ENCODE assay signal across 21 cellular contexts in the genomic region with DNA sequence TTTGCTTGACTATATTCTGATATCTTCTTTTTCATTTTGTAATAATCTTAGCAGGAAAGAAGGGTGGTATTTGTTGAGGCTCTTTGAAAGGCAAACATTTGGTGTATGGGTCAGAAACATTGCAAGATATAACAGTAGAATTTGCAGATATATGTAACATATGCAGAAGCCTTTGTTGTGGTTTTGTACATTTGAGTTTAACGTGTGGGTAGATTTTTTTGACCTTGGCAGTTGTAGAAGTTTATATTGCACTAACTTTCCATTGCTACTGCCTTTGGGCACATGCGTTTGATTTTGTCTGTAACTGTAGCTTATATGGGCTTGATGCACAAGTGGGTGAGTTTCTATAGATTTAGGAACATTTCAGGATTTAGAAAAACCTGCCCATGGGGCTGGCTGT.
DNase-seq lines count a peak whose midpoint lies in the region; ATAC-seq and TF ChIP-seq lines count a peak whose summit lies in the region.
"Had no signal": no experiment of that assay in that cellular context is flagged by ENCODE, and none has a peak within 500 bp of the region (broad histone marks: within the 10 kb centered on the region; RNA-seq: fewer than 3 reads in every experiment).

No MANE protein-coding gene starts in this region.

- H3K4me1 ChIP-seq in OCI-LY1 (ENCODE audit: insufficient read depth, low read length, severe bottlenecking) = peaks cover 12% of the 10 kb centered on the region
- H3K4me1 ChIP-seq: A549, BE2C had no signal

- H3F3A ChIP-seq in OCI-LY1 (ENCODE audit: insufficient read depth, low read length) = no peaks in the 10 kb centered on the region; the same call in 1 of the 2 replicates

- no peak overlapping the region for H3K4me3 Mint-ChIP-seq in activated CD8-positive, alpha-beta T cell treated with anti-CD3 and anti-CD28 coated beads, Interleukin-2, amount 10 ng/mL, durations not matched to agents 7 days and 5 days
- no peak overlapping the region for H3K4me3 Mint-ChIP-seq in activated CD8-positive, alpha-beta T cell treated with anti-CD3 and anti-CD28 coated beads for 36 hours
- H3K4me3 Mint-ChIP-seq in immature natural killer cell = peak overlapping the region in 3 of 5 donors; percentile 1 to 27 (median 3)
- H3K4me3 Mint-ChIP-seq: CD14-positive monocyte; CD4-positive, alpha-beta T cell had no signal

- no peaks in the 10 kb centered on the region for H3K36me3 Mint-ChIP-seq in activated CD8-positive, alpha-beta T cell treated with anti-CD3 and anti-CD28 coated beads, Interleukin-2, amount 10 ng/mL, durations not matched to agents 7 days and 5 days (ENCODE audit: low read depth)
- H3K36me3 Mint-ChIP-seq in activated CD8-positive, alpha-beta T cell treated with anti-CD3 and anti-CD28 coated beads for 36 hours (ENCODE audit: low read depth) = no peaks in the 10 kb centered on the region
- peaks cover 11 to 23% (median 12%) of the 10 kb centered on the region in 3 donors for H3K36me3 Mint-ChIP-seq in immature natural killer cell

- CTCF ChIA-PET in activated CD8-positive, alpha-beta T cell treated with anti-CD3 and anti-CD28 coated beads, Interleukin-2, amount 10 ng/mL, durations not matched to agents 7 days and 5 days (lab: Charles Lee) = no interaction called here
- CTCF ChIA-PET in activated CD8-positive, alpha-beta T cell treated with anti-CD3 and anti-CD28 coated beads for 36 hours (lab: Charles Lee) = no interaction called here

- peak; percentile 15 for ATAC-seq in activated CD8-positive, alpha-beta T cell treated with anti-CD3 and anti-CD28 coated beads, Interleukin-2, amount 10 ng/mL, durations not matched to agents 7 days and 5 days
- ATAC-seq in activated CD8-positive, alpha-beta T cell treated with anti-CD3 and anti-CD28 coated beads for 36 hours = no peak
- ATAC-seq: A549 had no signal

- H3K27me3 ChIP-seq in OCI-LY1 (ENCODE audit: insufficient read depth, low read length) = no peaks in the 10 kb centered on the region
- H3K27me3 ChIP-seq: BE2C; BLaER1 treated with 17β-estradiol and CSF1 and Interleukin-3, amounts not matched to agents 10 nM and 100 nM had no signal

- H2AFZ ChIP-seq in OCI-LY1 (ENCODE audit: low read length) = no peak overlapping the region
- H2AFZ ChIP-seq: GM23248 had no signal

- TF ChIP-seq CTCF in activated CD8-positive, alpha-beta T cell treated with anti-CD3 and anti-CD28 coated beads for 36 hours (IDR thresholded peaks at IDR 0.05) = no peak
- TF ChIP-seq CTCF in OCI-LY1 (IDR thresholded peaks at IDR 0.05; ENCODE audit: low read length) = no peak

- no peak overlapping the region for H3K4me3 ChIP-seq in OCI-LY1 (ENCODE audit: low read depth, low read length, poor library complexity, severe bottlenecking)
- H3K4me3 ChIP-seq: A549; BLaER1 treated with 17β-estradiol and CSF1 and Interleukin-3, amounts not matched to agents 10 nM and 100 nM; GM23248 had no signal

- no peak for DNase-seq in activated CD8-positive, alpha-beta T cell treated with anti-CD3 and anti-CD28 coated beads, Interleukin-2, amount 10 ng/mL, durations not matched to agents 7 days and 5 days
- DNase-seq in activated CD8-positive, alpha-beta T cell treated with anti-CD3 and anti-CD28 coated beads for 36 hours = no peak
- DNase-seq in immature natural killer cell (no peak), substantia nigra (lab: John Stamatoyannopoulos, UW) (no peak), NCI-H82 treated with DMSO at 0.1 percent for 48 hours (lab: John Stamatoyannopoulos, UW; ENCODE audit: unreplicated experiment) (no peak)
- no peak for DNase-seq in activated CD4-positive, CD25-positive, alpha-beta regulatory T cell treated with anti-CD3 and anti-CD28 coated beads, Interleukin-2, amount 50 U/mL, for 72 hours
- DNase-seq: 8988T; ACHN; AML-193; BE2C; CD4-positive, alpha-beta T cell; CD8-positive, alpha-beta memory T cell; DMS53; DMS79 treated with DMSO at 0.1 percent for 48 hours; GM23248; H7; HCEC 1CT had no signal

- no peak overlapping the region for H3K9ac ChIP-seq in OCI-LY1 (ENCODE audit: low read length)
- H3K9ac ChIP-seq: BLaER1 treated with 17β-estradiol and CSF1 and Interleukin-3, amounts not matched to agents 10 nM and 100 nM; GM23248 had no signal

- H3K36me3 ChIP-seq in OCI-LY1 (ENCODE audit: insufficient read depth, low read length) = no peaks in the 10 kb centered on the region; the same call in 1 of the 2 replicates
- H3K36me3 ChIP-seq: BE2C had no signal

- peak overlapping the region; percentile 84 for H3K27ac ChIP-seq in OCI-LY1 (ENCODE audit: low read depth, low read length, poor library complexity, severe bottlenecking)
- H3K27ac ChIP-seq in substantia nigra (ENCODE audit: low read depth, low read length, poor library complexity, severe bottlenecking) = no peak overlapping the region
- H3K27ac ChIP-seq: A549; BLaER1 treated with 17β-estradiol and CSF1 and Interleukin-3, amounts not matched to agents 10 nM and 100 nM; GM23248 had no signal

- no peaks in the 10 kb centered on the region for H4K20me1 ChIP-seq in OCI-LY1 (ENCODE audit: insufficient read depth, low read length)
- H4K20me1 ChIP-seq: BLaER1 treated with 17β-estradiol and CSF1 and Interleukin-3, amounts not matched to agents 10 nM and 100 nM had no signal

- no peak overlapping the region for H3K27ac Mint-ChIP-seq in activated CD8-positive, alpha-beta T cell treated with anti-CD3 and anti-CD28 coated beads, Interleukin-2, amount 10 ng/mL, durations not matched to agents 7 days and 5 days
- H3K27ac Mint-ChIP-seq in activated CD8-positive, alpha-beta T cell treated with anti-CD3 and anti-CD28 coated beads for 36 hours = no peak overlapping the region
- no peak overlapping the region for H3K27ac Mint-ChIP-seq in immature natural killer cell
- H3K27ac Mint-ChIP-seq: CD14-positive monocyte; CD4-positive, alpha-beta T cell; CD8-positive, alpha-beta memory T cell had no signal

- intact Hi-C loops in activated CD8-positive, alpha-beta T cell treated with anti-CD3 and anti-CD28 coated beads for 36 hours (cut with micrococcal nuclease) = no loop called here

- peaks cover 28% of the 10 kb centered on the region for H3K9me3 ChIP-seq in OCI-LY1 (ENCODE audit: low read length)

- no peaks in the 10 kb centered on the region for H3K79me2 ChIP-seq in OCI-LY1 (ENCODE audit: insufficient read depth, low read length)

- no peaks in the 10 kb centered on the region for H3K4me1 Mint-ChIP-seq in activated CD8-positive, alpha-beta T cell treated with anti-CD3 and anti-CD28 coated beads, Interleukin-2, amount 10 ng/mL, durations not matched to agents 7 days and 5 days (ENCODE audit: low read depth)
- H3K4me1 Mint-ChIP-seq in activated CD8-positive, alpha-beta T cell treated with anti-CD3 and anti-CD28 coated beads for 36 hours (ENCODE audit: low read depth) = peaks cover 5% of the 10 kb centered on the region
- H3K4me1 Mint-ChIP-seq in immature natural killer cell = peaks cover 25 to 48% of the 10 kb centered on the region in 2 donors
- H3K4me1 Mint-ChIP-seq: CD14-positive monocyte had no signal

- no peaks in the 10 kb centered on the region for H3K27me3 Mint-ChIP-seq in activated CD8-positive, alpha-beta T cell treated with anti-CD3 and anti-CD28 coated beads, Interleukin-2, amount 10 ng/mL, durations not matched to agents 7 days and 5 days (ENCODE audit: low read depth)
- peaks cover 3% of the 10 kb centered on the region for H3K27me3 Mint-ChIP-seq in activated CD8-positive, alpha-beta T cell treated with anti-CD3 and anti-CD28 coated beads for 36 hours
- H3K27me3 Mint-ChIP-seq in immature natural killer cell (ENCODE audit: low read depth in 3 of 3) = peaks cover 0 to 5% (median 5%) of the 10 kb centered on the region in 3 donors
- H3K27me3 Mint-ChIP-seq: CD4-positive, alpha-beta T cell; CD8-positive, alpha-beta memory T cell had no signal

- 0 out of 2 replicates have a peak overlapping the region, but pooled peaks have one; percentile 2 for H3K4me2 ChIP-seq in OCI-LY1 (ENCODE audit: low read length)
- H3K4me2 ChIP-seq: A549 had no signal

- H3K9me3 Mint-ChIP-seq in activated CD8-positive, alpha-beta T cell treated with anti-CD3 and anti-CD28 coated beads, Interleukin-2, amount 10 ng/mL, durations not matched to agents 7 days and 5 days (ENCODE audit: insufficient read depth) = peaks cover 1% of the 10 kb centered on the region
- peaks cover 8% of the 10 kb centered on the region for H3K9me3 Mint-ChIP-seq in activated CD8-positive, alpha-beta T cell treated with anti-CD3 and anti-CD28 coated beads for 36 hours
- peaks cover 8 to 21% (median 14%) of the 10 kb centered on the region in 6 donors for H3K9me3 Mint-ChIP-seq in immature natural killer cell

- no peaks in the 10 kb centered on the region for H3K9me2 ChIP-seq in OCI-LY1 (ENCODE audit: low read depth, low read length)

- POLR2A ChIA-PET in activated CD8-positive, alpha-beta T cell treated with anti-CD3 and anti-CD28 coated beads, Interleukin-2, amount 10 ng/mL, durations not matched to agents 7 days and 5 days (lab: Charles Lee) = no interaction called here
- POLR2A ChIA-PET in activated CD8-positive, alpha-beta T cell treated with anti-CD3 and anti-CD28 coated beads for 36 hours (lab: Charles Lee) = no interaction called here

Comparison
In these comparisons a context has a peak if more than half of its experiments do, and no peak if none do; other contexts are left out.
1. H3K4me3 Mint-ChIP-seq: peak in immature natural killer cell (3 of 5); none in activated CD8-positive, alpha-beta T cell treated with anti-CD3 and anti-CD28 coated beads, Interleukin-2, amount 10 ng/mL, durations not matched to agents 7 days and 5 days (single experiment) and activated CD8-positive, alpha-beta T cell treated with anti-CD3 and anti-CD28 coated beads for 36 hours (single experiment).